9 cellular contexts compared by ENCODE assay signal in genomic region chr3:112514527-112515128, GRCh38. TPM values are rescaled to one million over a fixed set of nuclear protein-coding genes. Genes with fewer than 3 reads are reported as not detected.
A peak's percentile ranks its signal among the peaks of the same experiment; 100 is the strongest.
DNase-seq lines count a peak whose midpoint lies in the region; ATAC-seq lines count a peak whose summit lies in the region.
"Had no signal": no experiment of that assay in that cellular context is flagged by ENCODE, and none has a peak within 500 bp of the region (broad histone marks: within the 10 kb centered on the region; RNA-seq: fewer than 3 reads in every experiment).

No MANE protein-coding gene starts in this region.

- no peaks in the 10 kb centered on the region for H4K20me1 ChIP-seq in GM23248 (ENCODE audit: insufficient read depth)

- DNase-seq in GM23248: peak; percentile 34
- no peak for DNase-seq in natural killer cell treated with Interleukin-12 subunit alpha and Interleukin-12 subunit beta and Interleukin-15 and Interleukin-18, amount 100 ng/mL, for 72 hours (ENCODE audit: low spot score)
- no peak for DNase-seq in superior temporal gyrus (ENCODE audit: extremely low spot score)
- no peak for DNase-seq in T1000 (lab: John Stamatoyannopoulos, UW)
- DNase-seq in dermis blood vessel endothelial cell: no peak

- no peaks in the 10 kb centered on the region for H3K27me3 Mint-ChIP-seq in natural killer cell treated with Interleukin-12 subunit alpha and Interleukin-12 subunit beta and Interleukin-15 and Interleukin-18, amount 100 ng/mL, for 72 hours

- no peak overlapping the region for H3K27ac Mint-ChIP-seq in natural killer cell treated with Interleukin-12 subunit alpha and Interleukin-12 subunit beta and Interleukin-15 and Interleukin-18, amount 100 ng/mL, for 72 hours

- H3K36me3 ChIP-seq in GM23248 (ENCODE audit: low read depth): no peaks in the 10 kb centered on the region

- H3K4me3 ChIP-seq in GM23248: no peak overlapping the region

- H3K9me2 ChIP-seq in GM23248 (ENCODE audit: insufficient read depth): no peaks in the 10 kb centered on the region

- H3K4me3 Mint-ChIP-seq in natural killer cell treated with Interleukin-12 subunit alpha and Interleukin-12 subunit beta and Interleukin-15 and Interleukin-18, amount 100 ng/mL, for 72 hours: no peak overlapping the region

- H3F3A ChIP-seq in GM23248 (ENCODE audit: insufficient read depth): no peaks in the 10 kb centered on the region

- ATAC-seq in GM19025 (IDR thresholded peaks at IDR 0.05; ENCODE audit: low read depth, unreplicated experiment) (peak; percentile 98), HG03565 (IDR thresholded peaks at IDR 0.05; ENCODE audit: unreplicated experiment) (peak; percentile 97)
- ATAC-seq in natural killer cell treated with Interleukin-12 subunit alpha and Interleukin-12 subunit beta and Interleukin-15 and Interleukin-18, amount 100 ng/mL, for 72 hours: peak; percentile 73 to 96

- H2AFZ ChIP-seq in GM23248: no peak overlapping the region

- no peaks in the 10 kb centered on the region for H3K79me2 ChIP-seq in GM23248 (ENCODE audit: insufficient read depth)

- no peaks in the 10 kb centered on the region for H3K9me3 ChIP-seq in GM23248 (ENCODE audit: low read depth)

- in situ Hi-C loops in GM23248 (cut with MboI): loop anchor here (10.0 to 25.0 kb wide), 2 partner anchors 180 to 377 kb away; partner anchors contain the start of genes CD200 and GCSAM

- no peaks in the 10 kb centered on the region for H3K36me3 Mint-ChIP-seq in natural killer cell treated with Interleukin-12 subunit alpha and Interleukin-12 subunit beta and Interleukin-15 and Interleukin-18, amount 100 ng/mL, for 72 hours

- no peak overlapping the region for H3K4me2 ChIP-seq in GM23248 (ENCODE audit: unreplicated experiment)

- no peaks in the 10 kb centered on the region for H3K9me3 Mint-ChIP-seq in natural killer cell treated with Interleukin-12 subunit alpha and Interleukin-12 subunit beta and Interleukin-15 and Interleukin-18, amount 100 ng/mL, for 72 hours

- H3K27ac ChIP-seq in GM23248: no peak overlapping the region
- H3K27ac ChIP-seq: epithelial cell of prostate had no signal

- no peaks in the 10 kb centered on the region for H3K4me1 Mint-ChIP-seq in natural killer cell treated with Interleukin-12 subunit alpha and Interleukin-12 subunit beta and Interleukin-15 and Interleukin-18, amount 100 ng/mL, for 72 hours (ENCODE audit: low read depth in 2 of 2)

- WGBS in GM23248 (ENCODE audit: low coverage in 1 of 2, low lambda C conversion rate in 2 of 2, missing lambda C conversion rate in 2 of 2), 2 experiments: 52 to 70% methylated on average over 2 of the region's 2 CpGs

- no peaks in the 10 kb centered on the region for H3K4me1 ChIP-seq in GM23248 (ENCODE audit: insufficient read depth)

- H3K27me3 ChIP-seq in GM23248 (replicated peaks; ENCODE audit: insufficient read depth): no peaks in the 10 kb centered on the region

- no peak overlapping the region for H3K9ac ChIP-seq in GM23248

RNA-seq across cellular contexts. Expression of gene BTLA, which starts 15.4 kb away (rescaled TPM):
- not detected in 2 replicates for total RNA-seq in GM23248 (2014; rRNA removed; shearing (Covaris generic))
- 0.38 TPM in 1 of 2 replicates, not detected in the other for polyA plus RNA-seq in GM23248 (2016; fragmentation: Nextera tagmentation; extraction: Ambion mirVana)
- total RNA-seq in natural killer cell treated with Interleukin-12 subunit alpha and Interleukin-12 subunit beta and Interleukin-15 and Interleukin-18, amount 100 ng/mL, for 72 hours: 1 to 10 TPM in 1 of 2 donors, under 1 TPM in 1; 0.21 to 1.4 TPM
- total RNA-seq in dermis blood vessel endothelial cell: under 0.01 and 0.05 TPM in 2 replicates
- total RNA-seq: NCI-H460 had no signal

RNA-seq across cellular contexts. Expression of gene ATG3, which starts 47.1 kb away (rescaled TPM):
- total RNA-seq in GM23248 (2014; rRNA removed; shearing (Covaris generic)): 44.0 and 58.6 TPM in 2 replicates
- 69.8 and 70.6 TPM in 2 replicates for polyA plus RNA-seq in GM23248 (2016; fragmentation: Nextera tagmentation; extraction: Ambion mirVana)
- 10 to 100 TPM; 44.7 to 54.3 TPM for total RNA-seq in natural killer cell treated with Interleukin-12 subunit alpha and Interleukin-12 subunit beta and Interleukin-15 and Interleukin-18, amount 100 ng/mL, for 72 hours
- 84.6 and 103 TPM in 2 replicates for total RNA-seq in dermis blood vessel endothelial cell

RNA-seq across cellular contexts. Expression of gene SLC35A5, which starts 47.2 kb away (rescaled TPM):
- total RNA-seq in GM23248 (2014; rRNA removed; shearing (Covaris generic)): 53.0 and 56.4 TPM in 2 replicates
- polyA plus RNA-seq in GM23248 (2016; fragmentation: Nextera tagmentation; extraction: Ambion mirVana): 48.5 and 48.6 TPM in 2 replicates
- 10 to 100 TPM in 1 of 2 donors, 1 to 10 TPM in 1; 9.9 to 18.0 TPM for total RNA-seq in natural killer cell treated with Interleukin-12 subunit alpha and Interleukin-12 subunit beta and Interleukin-15 and Interleukin-18, amount 100 ng/mL, for 72 hours
- total RNA-seq in dermis blood vessel endothelial cell: 33.7 and 56.4 TPM in 2 replicates
